In the genomic region with DNA sequence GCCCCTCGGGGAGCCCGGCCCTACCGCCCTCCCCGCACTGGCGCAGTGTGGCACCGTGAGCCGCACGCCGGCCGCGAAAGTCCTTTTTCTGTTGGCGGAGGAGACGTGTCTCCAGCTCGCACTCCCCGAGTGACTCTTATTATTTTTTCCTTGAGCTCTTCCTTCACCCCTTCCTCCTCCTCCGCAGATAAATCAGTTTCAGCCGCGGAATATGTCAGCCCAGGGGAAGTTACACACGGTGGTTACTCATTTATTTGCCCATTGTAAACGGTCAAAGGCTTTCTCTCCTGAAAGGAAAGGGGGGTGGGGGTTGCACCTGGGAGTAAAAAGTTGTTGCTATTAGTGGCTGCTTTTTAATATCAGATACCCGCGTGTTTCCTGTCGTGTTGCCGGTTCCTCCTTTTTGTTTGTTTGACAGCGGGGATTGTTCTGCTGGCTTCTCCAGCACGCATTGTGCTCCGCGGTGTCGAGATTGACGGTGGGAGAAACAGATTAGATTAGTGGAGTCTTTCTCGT, we compare ENCODE assay signal across 2 cellular contexts.
TF ChIP-seq lines count a peak whose summit lies in the region.

No MANE protein-coding gene starts in this region.

TF ChIP-seq in GM23338, 12 proteins besides CTCF, POLR2A, EP300 and RAD21 (continued from another document):
- TF ChIP-seq, protein P1, sequence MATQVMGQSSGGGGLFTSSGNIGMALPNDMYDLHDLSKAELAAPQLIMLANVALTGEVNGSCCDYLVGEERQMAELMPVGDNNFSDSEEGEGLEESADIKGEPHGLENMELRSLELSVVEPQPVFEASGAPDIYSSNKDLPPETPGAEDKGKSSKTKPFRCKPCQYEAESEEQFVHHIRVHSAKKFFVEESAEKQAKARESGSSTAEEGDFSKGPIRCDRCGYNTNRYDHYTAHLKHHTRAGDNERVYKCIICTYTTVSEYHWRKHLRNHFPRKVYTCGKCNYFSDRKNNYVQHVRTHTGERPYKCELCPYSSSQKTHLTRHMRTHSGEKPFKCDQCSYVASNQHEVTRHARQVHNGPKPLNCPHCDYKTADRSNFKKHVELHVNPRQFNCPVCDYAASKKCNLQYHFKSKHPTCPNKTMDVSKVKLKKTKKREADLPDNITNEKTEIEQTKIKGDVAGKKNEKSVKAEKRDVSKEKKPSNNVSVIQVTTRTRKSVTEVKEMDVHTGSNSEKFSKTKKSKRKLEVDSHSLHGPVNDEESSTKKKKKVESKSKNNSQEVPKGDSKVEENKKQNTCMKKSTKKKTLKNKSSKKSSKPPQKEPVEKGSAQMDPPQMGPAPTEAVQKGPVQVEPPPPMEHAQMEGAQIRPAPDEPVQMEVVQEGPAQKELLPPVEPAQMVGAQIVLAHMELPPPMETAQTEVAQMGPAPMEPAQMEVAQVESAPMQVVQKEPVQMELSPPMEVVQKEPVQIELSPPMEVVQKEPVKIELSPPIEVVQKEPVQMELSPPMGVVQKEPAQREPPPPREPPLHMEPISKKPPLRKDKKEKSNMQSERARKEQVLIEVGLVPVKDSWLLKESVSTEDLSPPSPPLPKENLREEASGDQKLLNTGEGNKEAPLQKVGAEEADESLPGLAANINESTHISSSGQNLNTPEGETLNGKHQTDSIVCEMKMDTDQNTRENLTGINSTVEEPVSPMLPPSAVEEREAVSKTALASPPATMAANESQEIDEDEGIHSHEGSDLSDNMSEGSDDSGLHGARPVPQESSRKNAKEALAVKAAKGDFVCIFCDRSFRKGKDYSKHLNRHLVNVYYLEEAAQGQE (IDR thresholded peaks at IDR 0.05; ENCODE audit: unreplicated experiment): no peak
TF ChIP-seq in GM23338: peak in this region for 0.

TF ChIP-seq in liver, 16 proteins besides CTCF, POLR2A, EP300 and RAD21 (continued from another document):
- TF ChIP-seq GABPA (IDR thresholded peaks at IDR 0.05 in 1 of 2, conservative IDR thresholded peaks at IDR 0.05 in 1 of 2) (no peak), JUND (IDR thresholded peaks at IDR 0.05) (no peak), HNF4A (conservative IDR thresholded peaks at IDR 0.05) (no peak), TAF1 (conservative IDR thresholded peaks at IDR 0.05) (no peak)
- TF ChIP-seq, protein P2, sequence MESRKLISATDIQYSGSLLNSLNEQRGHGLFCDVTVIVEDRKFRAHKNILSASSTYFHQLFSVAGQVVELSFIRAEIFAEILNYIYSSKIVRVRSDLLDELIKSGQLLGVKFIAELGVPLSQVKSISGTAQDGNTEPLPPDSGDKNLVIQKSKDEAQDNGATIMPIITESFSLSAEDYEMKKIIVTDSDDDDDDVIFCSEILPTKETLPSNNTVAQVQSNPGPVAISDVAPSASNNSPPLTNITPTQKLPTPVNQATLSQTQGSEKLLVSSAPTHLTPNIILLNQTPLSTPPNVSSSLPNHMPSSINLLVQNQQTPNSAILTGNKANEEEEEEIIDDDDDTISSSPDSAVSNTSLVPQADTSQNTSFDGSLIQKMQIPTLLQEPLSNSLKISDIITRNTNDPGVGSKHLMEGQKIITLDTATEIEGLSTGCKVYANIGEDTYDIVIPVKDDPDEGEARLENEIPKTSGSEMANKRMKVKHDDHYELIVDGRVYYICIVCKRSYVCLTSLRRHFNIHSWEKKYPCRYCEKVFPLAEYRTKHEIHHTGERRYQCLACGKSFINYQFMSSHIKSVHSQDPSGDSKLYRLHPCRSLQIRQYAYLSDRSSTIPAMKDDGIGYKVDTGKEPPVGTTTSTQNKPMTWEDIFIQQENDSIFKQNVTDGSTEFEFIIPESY (IDR thresholded peaks at IDR 0.05): no peak
- TF ChIP-seq, protein P1 (IDR thresholded peaks at IDR 0.05): no peak
TF ChIP-seq in liver: peak in this region for 0.
